In genomic region chr17:29148257-29148789, GRCh38 we compare ENCODE assay signal across 8 cellular contexts. TPM values are rescaled to one million over a fixed set of nuclear protein-coding genes. Genes with fewer than 3 reads are reported as not detected.
DNase-seq lines count a peak whose midpoint lies in the region; ATAC-seq, FAIRE-seq and TF ChIP-seq lines count a peak whose summit lies in the region.

No MANE protein-coding gene starts in this region.

- peak overlapping the region; percentile 17 for H3K9ac ChIP-seq in NT2/D1 (ENCODE audit: insufficient read length, low read depth)
- H3K9ac ChIP-seq in endothelial cell of umbilical vein (replicated peaks; ENCODE audit: extremely low read depth, insufficient read depth, low read length): peak overlapping the region; percentile 56

- H3K9me3 ChIP-seq in NT2/D1 (ENCODE audit: insufficient read depth, low read length): no peaks in the 10 kb centered on the region
- H3K9me3 ChIP-seq in endothelial cell of umbilical vein (replicated peaks; ENCODE audit: control insufficient read depth, insufficient read depth, low read length): no peaks in the 10 kb centered on the region
- no peaks in the 10 kb centered on the region for H3K9me3 ChIP-seq in psoas muscle

- POLR2A ChIA-PET in endothelial cell of umbilical vein (lab: Charles Lee): interaction anchor here (0.9 to 1.1 kb wide), 3 partner anchors 32 to 146 kb away, joined by 3 to 5 read pairs (median 3); partner anchors contain the start of genes MYO18A and NUFIP2

- peaks cover 4% of the 10 kb centered on the region for H3K4me1 ChIP-seq in NT2/D1 (ENCODE audit: insufficient read depth, insufficient read length)
- H3K4me1 ChIP-seq in endothelial cell of umbilical vein (ENCODE audit: control insufficient read depth, extremely low read depth, insufficient read depth, low read length): peaks cover 18% of the 10 kb centered on the region
- peaks cover 39% of the 10 kb centered on the region for H3K4me1 ChIP-seq in psoas muscle

- no peaks in the 10 kb centered on the region for H3K36me3 ChIP-seq in GM06990 (ENCODE audit: control insufficient read depth, insufficient read depth, low read length)
- H3K36me3 ChIP-seq in NT2/D1 (ENCODE audit: insufficient read depth, insufficient read length, low read length): no peaks in the 10 kb centered on the region
- no peaks in the 10 kb centered on the region for H3K36me3 ChIP-seq in endothelial cell of umbilical vein (ENCODE audit: control insufficient read depth in 2 of 2, extremely low read depth in 1 of 2, insufficient read depth in 2 of 2, low read length in 2 of 2)
- no peaks in the 10 kb centered on the region for H3K36me3 ChIP-seq in psoas muscle (ENCODE audit: insufficient read depth in 1 of 2, low read depth in 1 of 2)

- H3K9me1 ChIP-seq in endothelial cell of umbilical vein (replicated peaks; ENCODE audit: control insufficient read depth, extremely low read depth, insufficient read depth, low read length): no peaks in the 10 kb centered on the region

- H2AFZ ChIP-seq in endothelial cell of umbilical vein (ENCODE audit: low read depth, low read length): peak overlapping the region; percentile 66

- peak in 3 of 4 donors; percentile 22 to 32 (median 25) for ATAC-seq in psoas muscle

- H3K27me3 ChIP-seq in GM06990 (replicated peaks; ENCODE audit: control insufficient read depth, insufficient read depth, low read length): no peaks in the 10 kb centered on the region
- H3K27me3 ChIP-seq in NT2/D1 (ENCODE audit: insufficient read depth, insufficient read length): no peaks in the 10 kb centered on the region
- no peaks in the 10 kb centered on the region for H3K27me3 ChIP-seq in endothelial cell of umbilical vein (ENCODE audit: control insufficient read depth in 2 of 2, insufficient read depth in 2 of 2, low read length in 2 of 2)
- no peaks in the 10 kb centered on the region for H3K27me3 ChIP-seq in psoas muscle (ENCODE audit: insufficient read depth in 3 of 3, low read length in 2 of 3)

- H3K4me2 ChIP-seq in endothelial cell of umbilical vein (ENCODE audit: insufficient read depth, low read length): peak overlapping the region; percentile 63

- DNase-seq in GM06990 (ENCODE audit: extremely low read depth, insufficient read length) (no peak), NT2/D1 (ENCODE audit: low read depth, low spot score) (no peak), endothelial cell of umbilical vein (ENCODE audit: low read depth, low spot score) (no peak), psoas muscle (peak in 1 of 2 donors; percentile 51), mesenteric fat pad (ENCODE audit: low spot score) (no peak), GM19239 (ENCODE audit: insufficient read length, low spot score) (no peak)
- DNase-seq in stimulated activated CD4-positive, alpha-beta T cell treated with anti-CD3 and anti-CD28 coated beads, Interleukin-1b, Interleukin-23, amount 100 ng/mL, for 48 hours: no peak
- no peak for DNase-seq in stimulated activated CD4-positive, alpha-beta T cell treated with anti-CD3 and anti-CD28 coated beads, Interleukin-15, amount 100 ng/mL, for 24 hours

- H4K20me1 ChIP-seq in endothelial cell of umbilical vein (replicated peaks; ENCODE audit: control insufficient read depth, extremely low read depth, insufficient read depth, low read length): no peaks in the 10 kb centered on the region

- dilution Hi-C loops in endothelial cell of umbilical vein (cut with MboI; ENCODE audit: extremely low pct_ligation_motif_present, low sequenced_read_pairs): no loop called here

- peak overlapping the region; percentile 57 for H3K4me3 ChIP-seq in GM06990 (replicated peaks; ENCODE audit: low read depth, low read length)
- no peak overlapping the region for H3K4me3 ChIP-seq in NT2/D1 (ENCODE audit: insufficient read length, low read depth)
- H3K4me3 ChIP-seq in endothelial cell of umbilical vein (replicated peaks in 1 of 3; ENCODE audit: insufficient read depth in 1 of 3, low read depth in 1 of 3, low read length in 3 of 3): peak overlapping the region in 2 of 3 experiments; percentile 13 to 18
- H3K4me3 ChIP-seq in psoas muscle: peak overlapping the region; percentile 66

- intact Hi-C loops in endothelial cell of umbilical vein (cut with micrococcal nuclease): loop anchor here (1.0 to 2.0 kb wide), 3 partner anchors 32 to 442 kb away; partner anchors contain the start of gene MYO18A
- intact Hi-C loops in psoas muscle (cut with DNase I): loop anchor here (2.0 kb wide), 4 partner anchors 30 to 144 kb away; no protein-coding TSS in a partner anchor

- 19 to 30% (median 28%) methylated on average over 5 of the region's 5 CpGs for WGBS in psoas muscle, 3 donors

- H3K79me2 ChIP-seq in endothelial cell of umbilical vein (ENCODE audit: control insufficient read depth, insufficient read depth, low read length): no peaks in the 10 kb centered on the region

- no peak for TF ChIP-seq CTCF in GM06990 (IDR thresholded peaks at IDR 0.05; ENCODE audit: insufficient read depth, low read length, poor library complexity, severe bottlenecking)
- TF ChIP-seq CTCF in endothelial cell of umbilical vein (IDR thresholded peaks at IDR 0.05; ENCODE audit: extremely low read depth in 1 of 2, insufficient read depth in 1 of 2, low read depth in 1 of 2, low read length in 2 of 2): no peak
- no peak for TF ChIP-seq CTCF in psoas muscle (IDR thresholded peaks at IDR 0.05)

- TSS peak; percentile 74 for BruUV-seq in endothelial cell of umbilical vein (replicated peaks; lab: Mats Ljungman, UMichigan)

- no peak for FAIRE-seq in endothelial cell of umbilical vein (lab: Jason Lieb, UNC)
- FAIRE-seq in GM19239 (lab: Jason Lieb, UNC): no peak

- H3K27ac ChIP-seq in endothelial cell of umbilical vein (ENCODE audit: insufficient read depth, low read depth, low read length) (peak overlapping the region; percentile 53), psoas muscle (peak overlapping the region; percentile 80)

- no peak for TF ChIP-seq POLR2A in endothelial cell of umbilical vein (IDR thresholded peaks at IDR 0.05; ENCODE audit: low read depth, low read length)

- CTCF ChIA-PET in endothelial cell of umbilical vein (lab: Charles Lee): interaction anchor here (0.7 to 13.7 kb wide), 41 partner anchors 9 to 469 kb away, joined by 3 to 329 read pairs (median 5); partner anchors contain the start of genes MYO18A and NUFIP2

TF ChIP-seq in endothelial cell of umbilical vein, 7 proteins besides CTCF, POLR2A, EP300 and RAD21:
- TF ChIP-seq GATA2 (IDR thresholded peaks at IDR 0.05; ENCODE audit: insufficient read depth, insufficient read length, low read depth, low read length) (no peak), FOS (IDR thresholded peaks at IDR 0.05; ENCODE audit: borderline replicate concordance, insufficient read depth, low read length) (no peak), MAX (IDR thresholded peaks at IDR 0.05; ENCODE audit: insufficient read depth, insufficient read length) (no peak), JUN (IDR thresholded peaks at IDR 0.05; ENCODE audit: borderline replicate concordance, insufficient read depth, insufficient read length, low read depth) (no peak), EZH2 (IDR thresholded peaks at IDR 0.05; ENCODE audit: borderline replicate concordance, low read depth, low read length, severe bottlenecking) (no peak), POLR2AphosphoS5 (IDR thresholded peaks at IDR 0.05; ENCODE audit: insufficient read depth, low read depth, low read length) (no peak), MYC (IDR thresholded peaks at IDR 0.05; ENCODE audit: low read depth, low read length) (no peak)

RNA-seq across cellular contexts. Expression of gene MYO18A, which starts 31.9 kb away (rescaled TPM):
- total RNA-seq in endothelial cell of umbilical vein (20.6 and 28.3 TPM in 2 replicates), psoas muscle (1,000 to 10,000 TPM in 2 of 4 donors, 100 to 1,000 TPM in 2; 770 to 1,274 (median 938) TPM), mesenteric fat pad (48.6 TPM)
- polyA plus RNA-seq in endothelial cell of umbilical vein (3.9 and 4.5 TPM in 2 replicates), psoas muscle (100 to 1,000 TPM; 142 to 538 (median 318) TPM)
- 3.7 and 4.6 TPM in 2 replicates for polyA plus RNA-seq in endothelial cell of umbilical vein (2011; cell fraction: cytosol; rRNA removed)
- 17.3 and 26.0 TPM in 2 replicates for polyA plus RNA-seq in endothelial cell of umbilical vein (2011; cell fraction: nucleus; rRNA removed)
- polyA plus RNA-seq in endothelial cell of umbilical vein (2012): 15.0 and 19.6 TPM in 2 replicates
- 17.9 and 22.6 TPM in 2 replicates for polyA minus RNA-seq in endothelial cell of umbilical vein
- 19.3 TPM for polyA minus RNA-seq in endothelial cell of umbilical vein (2011; cell fraction: cytosol; rRNA and poly(A)+ RNA removed)
- polyA minus RNA-seq in endothelial cell of umbilical vein (2011; cell fraction: nucleus; rRNA and poly(A)+ RNA removed): 22.6 and 25.2 TPM in 2 replicates

Comparison
In these comparisons a context has a peak if more than half of its experiments do, and no peak if none do; other contexts are left out.
1. RNA of gene MYO18A, which starts 31.9 kb away (total RNA-seq): 770 to 1,274 TPM in psoas muscle; 48.6 TPM in mesenteric fat pad (single experiment) and 20.6 to 28.3 TPM in endothelial cell of umbilical vein; every median in the first group is over 10 times any median in the second.